In genomic region chr3:129622418-129622872, GRCh38 we compare ENCODE assay signal across 15 cellular contexts. TPM values are rescaled to one million over a fixed set of nuclear protein-coding genes. Genes with fewer than 3 reads are reported as not detected.
DNase-seq lines count a peak whose midpoint lies in the region; ATAC-seq and TF ChIP-seq lines count a peak whose summit lies in the region.
"Had no signal": no experiment of that assay in that cellular context is flagged by ENCODE, and none has a peak within 500 bp of the region (broad histone marks: within the 10 kb centered on the region; RNA-seq: fewer than 3 reads in every experiment).

No MANE protein-coding gene starts in this region.

- H3K4me3 Mint-ChIP-seq in endothelial cell (ENCODE audit: unreplicated experiment) (no peak overlapping the region), CD14-positive monocyte (no peak overlapping the region)
- H3K4me3 Mint-ChIP-seq: B cell, WTC11 had no signal

- H3K4me1 ChIP-seq in HEK293 (ENCODE audit: control insufficient read depth, insufficient read depth, low read length) (peaks cover 3% of the 10 kb centered on the region; the same call in 1 of the 2 replicates), mucosa of descending colon (ENCODE audit: low read depth) (peaks cover 40% of the 10 kb centered on the region), suprapubic skin (peaks cover 75% of the 10 kb centered on the region)

- H3K27me3 Mint-ChIP-seq in endothelial cell (ENCODE audit: unreplicated experiment) (peaks cover 21% of the 10 kb centered on the region), CD14-positive monocyte (ENCODE audit: low read depth in 3 of 3) (peaks cover 0 to 2% (median 0%) of the 10 kb centered on the region in 3 donors)
- H3K27me3 Mint-ChIP-seq: progenitor cell of endocrine pancreas had no signal

- no peaks in the 10 kb centered on the region for H3K27me3 ChIP-seq in suprapubic skin

- H3K9me3 ChIP-seq in HEK293 (ENCODE audit: control insufficient read depth, insufficient read depth, low read depth, low read length) (no peaks in the 10 kb centered on the region), mucosa of descending colon (no peaks in the 10 kb centered on the region), suprapubic skin (no peaks in the 10 kb centered on the region)
- H3K9me3 ChIP-seq: thoracic aorta had no signal

- no peaks in the 10 kb centered on the region for H3K9me3 Mint-ChIP-seq in endothelial cell (ENCODE audit: unreplicated experiment)
- H3K9me3 Mint-ChIP-seq in CD14-positive monocyte, result no peaks in the 10 kb centered on the region
- H3K9me3 Mint-ChIP-seq: WTC11 had no signal

- H3K4me3 ChIP-seq in HEK293 (ENCODE audit: low read depth, low read length), result no peak overlapping the region
- no peak overlapping the region for H3K4me3 ChIP-seq in mucosa of descending colon
- H3K4me3 ChIP-seq in suprapubic skin, result no peak overlapping the region
- H3K4me3 ChIP-seq: thoracic aorta had no signal

- CTCF ChIA-PET in HEK293 (lab: Yijun Ruan, JAX), result interaction anchor here (0.6 kb wide), 3 partner anchors 13 to 293 kb away, joined by 3 to 4 read pairs (median 3); no protein-coding TSS in a partner anchor

- H3K27ac ChIP-seq in HEK293 (ENCODE audit: extremely low read depth, low read depth, low read length), result no peak overlapping the region
- peak overlapping the region; percentile 58 for H3K27ac ChIP-seq in suprapubic skin

- no peak for TF ChIP-seq EP300 in suprapubic skin (IDR thresholded peaks at IDR 0.05)

- intact Hi-C loops in mucosa of descending colon (cut with DNase I, micrococcal nuclease) (no loop called here), CD14-positive monocyte (cut with micrococcal nuclease) (loop anchor here in 1 of 2 donors (10.0 kb wide), 1 partner anchor 128 kb away; no protein-coding TSS in a partner anchor)

- POLR2A ChIA-PET in HEK293 (lab: Yijun Ruan, JAX), result no interaction called here

- H3K36me3 ChIP-seq in HEK293 (ENCODE audit: control insufficient read depth in 2 of 2, insufficient read depth in 1 of 2, low read length in 2 of 2) (no peaks in the 10 kb centered on the region), mucosa of descending colon (ENCODE audit: low read depth) (no peaks in the 10 kb centered on the region), suprapubic skin (no peaks in the 10 kb centered on the region)
- H3K36me3 ChIP-seq: thoracic aorta had no signal

- no peak for TF ChIP-seq POLR2A in suprapubic skin (IDR thresholded peaks at IDR 0.05)

- no peak for ATAC-seq in mucosa of descending colon
- ATAC-seq: WTC11 had no signal

- 76% methylated on average over 5 of the region's 7 CpGs for whole genome bisulfite sequencing in suprapubic skin

- no peak for TF ChIP-seq CTCF in HEK293 (tag by site-specific recombination; IDR thresholded peaks at IDR 0.05)
- TF ChIP-seq CTCF in endothelial cell (IDR thresholded peaks at IDR 0.05; ENCODE audit: unreplicated experiment), result no peak
- no peak for TF ChIP-seq CTCF in mucosa of descending colon (IDR thresholded peaks at IDR 0.05)
- no peak for TF ChIP-seq CTCF in suprapubic skin (IDR thresholded peaks at IDR 0.05)
- no peak for TF ChIP-seq CTCF in CD14-positive monocyte (IDR thresholded peaks at IDR 0.05)

- DNase-seq in endothelial cell (ENCODE audit: low spot score) (no peak), mucosa of descending colon (peak in 2 of 3 donors; percentile 32 to 52), suprapubic skin (ENCODE audit: low spot score in 2 of 2) (peak in 1 of 2 donors; percentile 55), nucleus accumbens (lab: John Stamatoyannopoulos, UW) (no peak), DMS53 (lab: John Stamatoyannopoulos, UW) (no peak), NCI-H1694 treated with DMSO at 0.1 percent for 48 hours (lab: John Stamatoyannopoulos, UW) (no peak), CD14-positive monocyte (ENCODE audit: low spot score) (no peak)
- DNase-seq: activated naive CD4-positive, alpha-beta T cell; RPMI8226; T-helper 1 cell had no signal

- no peaks in the 10 kb centered on the region for H3K36me3 Mint-ChIP-seq in endothelial cell (ENCODE audit: low read depth, unreplicated experiment)
- no peaks in the 10 kb centered on the region for H3K36me3 Mint-ChIP-seq in CD14-positive monocyte
- H3K36me3 Mint-ChIP-seq: WTC11 had no signal

- H3K4me1 Mint-ChIP-seq in endothelial cell (ENCODE audit: unreplicated experiment) (peaks cover 70% of the 10 kb centered on the region), CD14-positive monocyte (peaks cover 72% of the 10 kb centered on the region)

- peak overlapping the region; percentile 72 for H3K27ac Mint-ChIP-seq in endothelial cell (ENCODE audit: unreplicated experiment)
- peak overlapping the region in 2 of 7 donors; percentile 20 to 30 for H3K27ac Mint-ChIP-seq in CD14-positive monocyte
- H3K27ac Mint-ChIP-seq: B cell, progenitor cell of endocrine pancreas, WTC11 had no signal

TF ChIP-seq in HEK293, 187 proteins besides CTCF, POLR2A, EP300 and RAD21:
- TF ChIP-seq PRDM4 (tag by site-specific recombination; IDR thresholded peaks at IDR 0.05), result no peak
- TF ChIP-seq EGR2 (tag by site-specific recombination; IDR thresholded peaks at IDR 0.05; ENCODE audit: low read depth), result peak; percentile 92
- peak; percentile 81 for TF ChIP-seq KLF1 (tag by site-specific recombination; IDR thresholded peaks at IDR 0.05)
- peak; percentile 91 for TF ChIP-seq ZFHX2 (tag by site-specific recombination; conservative IDR thresholded peaks at IDR 0.05)
- TF ChIP-seq ZBTB7A (tag by site-specific recombination; IDR thresholded peaks at IDR 0.05; ENCODE audit: low read depth), result no peak
- peak; percentile 90 for TF ChIP-seq ZIC2 (tag by site-specific recombination; IDR thresholded peaks at IDR 0.05)
TF ChIP-seq in HEK293: peak in this region for 4.

RNA-seq across cellular contexts. Expression of gene PLXND1, which starts 16.0 kb away (rescaled TPM):
- total RNA-seq in endothelial cell (ENCODE audit: unreplicated experiment) (1,753 TPM), mucosa of descending colon (10 to 100 TPM; 26.8 to 57.1 (median 48.1) TPM), suprapubic skin (10 to 100 TPM; 19.0 to 51.0 (median 30.8) TPM)
- 1 to 10 TPM; 7.1 to 9.9 TPM for polyA plus RNA-seq in CD14-positive monocyte

Comparison
In these comparisons a context has a peak if more than half of its experiments do, and no peak if none do; other contexts are left out.
1. DNase-seq: peak in mucosa of descending colon (2 of 3); none in endothelial cell (single experiment), nucleus accumbens (0 of 56), DMS53 (single experiment), NCI-H1694 treated with DMSO at 0.1 percent for 48 hours (single experiment) and CD14-positive monocyte (single experiment).
2. RNA of gene PLXND1, which starts 16.0 kb away (total RNA-seq): 1,753 TPM in endothelial cell (single experiment); 26.8 to 57.1 TPM in mucosa of descending colon and 19.0 to 51.0 TPM in suprapubic skin; every median in the first group is over 10 times any median in the second.